1 cellular context compared by ENCODE assay signal in genomic region chr19:14006085-14006765, GRCh38.
TF ChIP-seq lines count a peak whose summit lies in the region.

Gene RFX1 (minus strand): TSS chr19:14006320. CDS start chr19:13993843, 12,477 bp downstream.

TF ChIP-seq in K562, 482 proteins besides CTCF, POLR2A, EP300 and RAD21 (continued from another document and continues in another):
- TF ChIP-seq BRF1 (IDR thresholded peaks at IDR 0.05; ENCODE audit: borderline replicate concordance, extremely low read depth, insufficient read length): no peak
- TF ChIP-seq ZBTB7A (IDR thresholded peaks at IDR 0.05; ENCODE audit: borderline replicate concordance, control insufficient read depth, low read depth, low read length): peak; percentile 27; the same call in 1 of the 2 replicates
- 0 out of 2 replicates have a peak, but pooled peaks have one; percentile 54 for TF ChIP-seq ZFP91 (CRISPR knock-in tag; IDR thresholded peaks at IDR 0.05)
- TF ChIP-seq PBX2 (CRISPR knock-in tag; IDR thresholded peaks at IDR 0.05; ENCODE audit: low read depth): peak; percentile 95
- TF ChIP-seq PBX2 (tag; conservative IDR thresholded peaks at IDR 0.05; ENCODE audit: low read depth): peak; percentile 100
- no peak for TF ChIP-seq TAL1 (IDR thresholded peaks at IDR 0.05)
- peak; percentile 94 for TF ChIP-seq E2F4 (CRISPR knock-in tag; IDR thresholded peaks at IDR 0.05; ENCODE audit: low read depth)
- no peak for TF ChIP-seq CTCFL (IDR thresholded peaks at IDR 0.05; ENCODE audit: borderline replicate concordance, insufficient read depth, low read depth, low read length, poor library complexity, severe bottlenecking)
- TF ChIP-seq PRDM10 (IDR thresholded peaks at IDR 0.05; ENCODE audit: partially characterized antibody): no peak
- TF ChIP-seq BDP1 (IDR thresholded peaks at IDR 0.05; ENCODE audit: insufficient read depth, insufficient read length): no peak
- no peak for TF ChIP-seq ZNF79 (CRISPR knock-in tag; IDR thresholded peaks at IDR 0.05; ENCODE audit: low read depth)
- TF ChIP-seq TCF3 (CRISPR knock-in tag; IDR thresholded peaks at IDR 0.05): no peak
- TF ChIP-seq RNF2 (IDR thresholded peaks at IDR 0.05): peak; percentile 83
- no peak for TF ChIP-seq ZKSCAN8 (CRISPR knock-in tag; IDR thresholded peaks at IDR 0.05)
- TF ChIP-seq MAFG (tag; conservative IDR thresholded peaks at IDR 0.05): no peak
- TF ChIP-seq ZNF318 (IDR thresholded peaks at IDR 0.05; ENCODE audit: borderline replicate concordance in 1 of 2, low read depth in 1 of 2): no peak
- 0 out of 2 replicates have a peak, but pooled peaks have one; percentile 91 for TF ChIP-seq STAT6 (CRISPR knock-in tag; IDR thresholded peaks at IDR 0.05)
- TF ChIP-seq E2F1 (CRISPR knock-in tag; IDR thresholded peaks at IDR 0.05): peak; percentile 90; the same call in 1 of the 2 replicates
- TF ChIP-seq CEBPZ (IDR thresholded peaks at IDR 0.05; ENCODE audit: borderline replicate concordance, low read depth, low read length): peak; percentile 100
